Comparison of ENCODE assay signal across 15 cellular contexts in genomic region chr10:32972454-32972853, GRCh38. TPM values are rescaled to one million over a fixed set of nuclear protein-coding genes. Genes with fewer than 3 reads are reported as not detected.
DNase-seq lines count a peak whose midpoint lies in the region; ATAC-seq and TF ChIP-seq lines count a peak whose summit lies in the region.
"Had no signal": no experiment of that assay in that cellular context is flagged by ENCODE, and none has a peak within 500 bp of the region (broad histone marks: within the 10 kb centered on the region; RNA-seq: fewer than 3 reads in every experiment).

No MANE protein-coding gene starts in this region.

- H3K27ac Mint-ChIP-seq in activated CD8-positive, alpha-beta memory T cell treated with anti-CD3 and anti-CD28 coated beads, Interleukin-2, amount 10 ng/mL, durations not matched to agents 7 days and 5 days = peak overlapping the region; percentile 22
- H3K27ac Mint-ChIP-seq: dendritic cell treated with granulocyte-macrophage colony-stimulating factor and Interleukin-4, amounts not matched to agents 40 ng/mL and 50 ng/mL, for 4 days had no signal

- in situ Hi-C loops in transverse colon (cut with MboI; ENCODE audit: low pct_ligation_motif_present in 1 of 4, low pct_unique_long_range_greater_than_20kb in 1 of 4, low sequenced_read_pairs in 3 of 4) = no loop called here

- H3K36me3 Mint-ChIP-seq in activated CD8-positive, alpha-beta memory T cell treated with anti-CD3 and anti-CD28 coated beads, Interleukin-2, amount 10 ng/mL, durations not matched to agents 7 days and 5 days = no peaks in the 10 kb centered on the region

- intact Hi-C loops in esophagus squamous epithelium (cut with DNase I) = no loop called here
- intact Hi-C loops in transverse colon (cut with DNase I; ENCODE audit: low total_unique reads) = no loop called here
- intact Hi-C loops in stomach (cut with DNase I; ENCODE audit: low total_unique reads) = no loop called here

- CTCF ChIA-PET in activated CD8-positive, alpha-beta memory T cell treated with anti-CD3 and anti-CD28 coated beads, Interleukin-2, amount 10 ng/mL, durations not matched to agents 7 days and 5 days (lab: Charles Lee) = interaction anchor here (1.2 to 2.3 kb wide), 3 partner anchors 11 to 144 kb away, joined by 3 to 6 read pairs (median 3); no protein-coding TSS in a partner anchor

- TF ChIP-seq EP300 in transverse colon (IDR thresholded peaks at IDR 0.05; ENCODE audit: low read depth) (no peak), stomach (IDR thresholded peaks at IDR 0.05) (no peak)

- no peak for TF ChIP-seq POLR2A in esophagus squamous epithelium (IDR thresholded peaks at IDR 0.05)
- no peak for TF ChIP-seq POLR2A in transverse colon (IDR thresholded peaks at IDR 0.05)
- TF ChIP-seq POLR2A in stomach (IDR thresholded peaks at IDR 0.05) = no peak

- H3K4me3 ChIP-seq in esophagus squamous epithelium (no peak overlapping the region), transverse colon (peak overlapping the region in 1 of 4 donors; percentile 8), stomach (no peak overlapping the region)
- H3K4me3 ChIP-seq: adrenal gland, upper lobe of right lung had no signal

- TF ChIP-seq CTCF in esophagus squamous epithelium (IDR thresholded peaks at IDR 0.05) = no peak
- TF ChIP-seq CTCF in transverse colon (IDR thresholded peaks at IDR 0.05) = no peak
- TF ChIP-seq CTCF in stomach (IDR thresholded peaks at IDR 0.05) = no peak

- H3K4me3 Mint-ChIP-seq in activated CD8-positive, alpha-beta memory T cell treated with anti-CD3 and anti-CD28 coated beads, Interleukin-2, amount 10 ng/mL, durations not matched to agents 7 days and 5 days = no peak overlapping the region
- H3K4me3 Mint-ChIP-seq: activated T-cell treated with anti-CD3 and anti-CD28 coated beads, Interleukin-2, amount 50 U/mL, for 4 hours; dendritic cell treated with granulocyte-macrophage colony-stimulating factor and Interleukin-4, amounts not matched to agents 40 ng/mL and 50 ng/mL, for 4 days; nephron had no signal

- H3K27me3 ChIP-seq in esophagus squamous epithelium (peaks cover 0 to 12% (median 0%) of the 10 kb centered on the region in 4 donors), transverse colon (no peaks in the 10 kb centered on the region), stomach (no peaks in the 10 kb centered on the region)
- H3K27me3 ChIP-seq: adrenal gland, upper lobe of right lung had no signal

- H3K4me1 ChIP-seq in esophagus squamous epithelium (peaks cover 0 to 23% (median 4%) of the 10 kb centered on the region in 3 donors), transverse colon (peaks cover 0 to 35% (median 16%) of the 10 kb centered on the region in 4 donors), stomach (peaks cover 0 to 22% (median 7%) of the 10 kb centered on the region in 4 donors)
- H3K4me1 ChIP-seq: adrenal gland had no signal

- H3K9me3 Mint-ChIP-seq in activated CD8-positive, alpha-beta memory T cell treated with anti-CD3 and anti-CD28 coated beads, Interleukin-2, amount 10 ng/mL, durations not matched to agents 7 days and 5 days (ENCODE audit: low read depth) = no peaks in the 10 kb centered on the region
- H3K9me3 Mint-ChIP-seq: activated T-cell treated with anti-CD3 and anti-CD28 coated beads, Interleukin-2, amount 50 U/mL, for 4 hours; dendritic cell treated with granulocyte-macrophage colony-stimulating factor and Interleukin-4, amounts not matched to agents 40 ng/mL and 50 ng/mL, for 4 days; nephron had no signal

- H3K36me3 ChIP-seq in esophagus squamous epithelium (no peaks in the 10 kb centered on the region), transverse colon (no peaks in the 10 kb centered on the region), stomach (no peaks in the 10 kb centered on the region)
- H3K36me3 ChIP-seq: adrenal gland, upper lobe of right lung had no signal

- H3K4me1 Mint-ChIP-seq in activated CD8-positive, alpha-beta memory T cell treated with anti-CD3 and anti-CD28 coated beads, Interleukin-2, amount 10 ng/mL, durations not matched to agents 7 days and 5 days = peaks cover 25% of the 10 kb centered on the region

- 59 to 70% methylated on average over 4 of the region's 4 CpGs for WGBS in esophagus squamous epithelium, 2 donors
- WGBS in transverse colon (ENCODE audit: low coverage in 1 of 2), 2 donors = 48 to 58% methylated on average over 4 of the region's 4 CpGs
- WGBS in stomach, 5 donors = 61 to 88% (median 79%) methylated on average over 4 of the region's 4 CpGs

- ATAC-seq in activated CD8-positive, alpha-beta memory T cell treated with anti-CD3 and anti-CD28 coated beads, Interleukin-2, amount 10 ng/mL, durations not matched to agents 7 days and 5 days = no peak
- ATAC-seq in GM19452 (IDR thresholded peaks at IDR 0.05; ENCODE audit: unreplicated experiment) = no peak
- ATAC-seq: activated T-cell treated with anti-CD3 and anti-CD28 coated beads, Interleukin-2, amount 50 U/mL, for 4 hours had no signal

- H3K27ac ChIP-seq in esophagus squamous epithelium = peak overlapping the region in 3 of 4 donors; percentile 9 to 12 (median 12)
- peak overlapping the region; percentile 69 to 84 (median 80) for H3K27ac ChIP-seq in transverse colon
- H3K27ac ChIP-seq in stomach = no peak overlapping the region
- H3K27ac ChIP-seq: adrenal gland, upper lobe of right lung had no signal

- DNase-seq in activated CD8-positive, alpha-beta memory T cell treated with anti-CD3 and anti-CD28 coated beads, Interleukin-2, amount 10 ng/mL, durations not matched to agents 7 days and 5 days = no peak
- DNase-seq in activated CD8-positive, alpha-beta memory T cell treated with anti-CD3 and anti-CD28 coated beads, Interleukin-2, amount 50 U/mL, for 4 hours = no peak
- DNase-seq in NCI-H69 (lab: John Stamatoyannopoulos, UW) (peak; percentile 70), esophagus squamous epithelium (lab: John Stamatoyannopoulos, UW) (no peak), transverse colon (no peak), COLO668 (lab: John Stamatoyannopoulos, UW; ENCODE audit: unreplicated experiment) (no peak), stomach (no peak)
- DNase-seq: activated T-cell treated with anti-CD3 and anti-CD28 coated beads, Interleukin-2, amount 50 U/mL, for 4 hours; adrenal gland; NCI-H510A treated with DMSO at 0.1 percent for 48 hours; SIG-M5; upper lobe of right lung had no signal

- H3K9me3 ChIP-seq in esophagus squamous epithelium = no peaks in the 10 kb centered on the region
- H3K9me3 ChIP-seq in transverse colon = no peaks in the 10 kb centered on the region
- H3K9me3 ChIP-seq in stomach = no peaks in the 10 kb centered on the region
- H3K9me3 ChIP-seq: adrenal gland, upper lobe of right lung had no signal

- H3K27me3 Mint-ChIP-seq in activated CD8-positive, alpha-beta memory T cell treated with anti-CD3 and anti-CD28 coated beads, Interleukin-2, amount 10 ng/mL, durations not matched to agents 7 days and 5 days = no peaks in the 10 kb centered on the region
- H3K27me3 Mint-ChIP-seq: dendritic cell treated with granulocyte-macrophage colony-stimulating factor and Interleukin-4, amounts not matched to agents 40 ng/mL and 50 ng/mL, for 4 days had no signal

RNA-seq across cellular contexts. Expression of gene ITGB1, which starts 14.4 kb away (rescaled TPM):
- total RNA-seq in activated CD8-positive, alpha-beta memory T cell treated with anti-CD3 and anti-CD28 coated beads, Interleukin-2, amount 10 ng/mL, durations not matched to agents 7 days and 5 days = 10 to 100 TPM; 54.2 to 59.9 TPM
- 100 to 1,000 TPM in 3 of 4 donors, 10 to 100 TPM in 1; 70.5 to 323 (median 161) TPM for total RNA-seq in esophagus squamous epithelium
- total RNA-seq in transverse colon = 100 to 1,000 TPM; 135 to 362 (median 252) TPM
- total RNA-seq in stomach = 100 to 1,000 TPM; 134 to 909 (median 278) TPM
- 10 to 100 TPM; 57.9 to 97.9 (median 91.4) TPM for polyA plus RNA-seq in stomach

Comparison
In these comparisons a context has a peak if more than half of its experiments do, and no peak if none do; other contexts are left out.
1. H3K27ac ChIP-seq: peak in esophagus squamous epithelium (3 of 4) and transverse colon (4 of 4); none in stomach (0 of 5).